1 cellular context compared by ENCODE assay signal in the genomic region with DNA sequence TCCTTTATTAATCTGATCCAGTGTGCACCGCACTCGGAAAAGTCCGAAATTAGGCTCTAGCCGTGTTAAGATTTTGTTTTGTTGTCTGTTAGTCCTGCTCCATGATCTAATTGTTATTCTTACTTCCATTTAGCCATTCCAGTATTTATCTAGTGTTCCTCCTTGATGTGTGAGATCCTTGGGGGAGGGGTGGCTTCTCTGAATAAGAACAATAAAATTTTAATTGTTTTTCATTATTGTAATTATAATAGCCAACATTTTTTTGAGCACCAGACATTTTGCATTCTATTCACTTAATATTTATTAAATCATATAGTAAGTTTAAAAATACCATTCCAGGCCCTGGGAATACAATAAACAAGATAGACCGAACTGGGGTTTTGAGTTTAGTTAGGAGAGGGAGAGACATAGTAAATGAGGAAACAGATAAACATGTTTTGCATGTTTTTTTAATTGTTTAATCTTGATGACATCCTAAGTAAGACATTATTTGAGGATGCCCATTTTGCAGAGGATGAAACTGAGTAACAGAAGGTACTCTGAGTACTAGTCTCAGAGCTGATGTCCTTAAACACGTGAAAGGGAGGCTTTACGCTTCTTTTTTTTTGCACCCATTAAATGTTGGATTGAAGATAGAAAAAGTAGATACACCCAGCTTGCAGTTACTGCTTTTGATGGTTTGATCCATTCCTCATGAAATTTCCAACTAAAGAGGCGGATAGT.
TF ChIP-seq lines count a peak whose summit lies in the region.

No MANE protein-coding gene starts in this region.

TF ChIP-seq in SK-N-SH, 30 proteins besides CTCF, POLR2A, EP300 and RAD21:
- TF ChIP-seq, protein P1, sequence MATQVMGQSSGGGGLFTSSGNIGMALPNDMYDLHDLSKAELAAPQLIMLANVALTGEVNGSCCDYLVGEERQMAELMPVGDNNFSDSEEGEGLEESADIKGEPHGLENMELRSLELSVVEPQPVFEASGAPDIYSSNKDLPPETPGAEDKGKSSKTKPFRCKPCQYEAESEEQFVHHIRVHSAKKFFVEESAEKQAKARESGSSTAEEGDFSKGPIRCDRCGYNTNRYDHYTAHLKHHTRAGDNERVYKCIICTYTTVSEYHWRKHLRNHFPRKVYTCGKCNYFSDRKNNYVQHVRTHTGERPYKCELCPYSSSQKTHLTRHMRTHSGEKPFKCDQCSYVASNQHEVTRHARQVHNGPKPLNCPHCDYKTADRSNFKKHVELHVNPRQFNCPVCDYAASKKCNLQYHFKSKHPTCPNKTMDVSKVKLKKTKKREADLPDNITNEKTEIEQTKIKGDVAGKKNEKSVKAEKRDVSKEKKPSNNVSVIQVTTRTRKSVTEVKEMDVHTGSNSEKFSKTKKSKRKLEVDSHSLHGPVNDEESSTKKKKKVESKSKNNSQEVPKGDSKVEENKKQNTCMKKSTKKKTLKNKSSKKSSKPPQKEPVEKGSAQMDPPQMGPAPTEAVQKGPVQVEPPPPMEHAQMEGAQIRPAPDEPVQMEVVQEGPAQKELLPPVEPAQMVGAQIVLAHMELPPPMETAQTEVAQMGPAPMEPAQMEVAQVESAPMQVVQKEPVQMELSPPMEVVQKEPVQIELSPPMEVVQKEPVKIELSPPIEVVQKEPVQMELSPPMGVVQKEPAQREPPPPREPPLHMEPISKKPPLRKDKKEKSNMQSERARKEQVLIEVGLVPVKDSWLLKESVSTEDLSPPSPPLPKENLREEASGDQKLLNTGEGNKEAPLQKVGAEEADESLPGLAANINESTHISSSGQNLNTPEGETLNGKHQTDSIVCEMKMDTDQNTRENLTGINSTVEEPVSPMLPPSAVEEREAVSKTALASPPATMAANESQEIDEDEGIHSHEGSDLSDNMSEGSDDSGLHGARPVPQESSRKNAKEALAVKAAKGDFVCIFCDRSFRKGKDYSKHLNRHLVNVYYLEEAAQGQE (IDR thresholded peaks at IDR 0.05; ENCODE audit: low read depth, low read length) = no peak
- TF ChIP-seq FOSL2 (IDR thresholded peaks at IDR 0.05; ENCODE audit: borderline replicate concordance, low read depth) (no peak), TCF12 (IDR thresholded peaks at IDR 0.05) (no peak)
- TF ChIP-seq, protein P2, sequence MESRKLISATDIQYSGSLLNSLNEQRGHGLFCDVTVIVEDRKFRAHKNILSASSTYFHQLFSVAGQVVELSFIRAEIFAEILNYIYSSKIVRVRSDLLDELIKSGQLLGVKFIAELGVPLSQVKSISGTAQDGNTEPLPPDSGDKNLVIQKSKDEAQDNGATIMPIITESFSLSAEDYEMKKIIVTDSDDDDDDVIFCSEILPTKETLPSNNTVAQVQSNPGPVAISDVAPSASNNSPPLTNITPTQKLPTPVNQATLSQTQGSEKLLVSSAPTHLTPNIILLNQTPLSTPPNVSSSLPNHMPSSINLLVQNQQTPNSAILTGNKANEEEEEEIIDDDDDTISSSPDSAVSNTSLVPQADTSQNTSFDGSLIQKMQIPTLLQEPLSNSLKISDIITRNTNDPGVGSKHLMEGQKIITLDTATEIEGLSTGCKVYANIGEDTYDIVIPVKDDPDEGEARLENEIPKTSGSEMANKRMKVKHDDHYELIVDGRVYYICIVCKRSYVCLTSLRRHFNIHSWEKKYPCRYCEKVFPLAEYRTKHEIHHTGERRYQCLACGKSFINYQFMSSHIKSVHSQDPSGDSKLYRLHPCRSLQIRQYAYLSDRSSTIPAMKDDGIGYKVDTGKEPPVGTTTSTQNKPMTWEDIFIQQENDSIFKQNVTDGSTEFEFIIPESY (IDR thresholded peaks at IDR 0.05; ENCODE audit: borderline replicate concordance, low read depth) = no peak
